In the genomic region with DNA sequence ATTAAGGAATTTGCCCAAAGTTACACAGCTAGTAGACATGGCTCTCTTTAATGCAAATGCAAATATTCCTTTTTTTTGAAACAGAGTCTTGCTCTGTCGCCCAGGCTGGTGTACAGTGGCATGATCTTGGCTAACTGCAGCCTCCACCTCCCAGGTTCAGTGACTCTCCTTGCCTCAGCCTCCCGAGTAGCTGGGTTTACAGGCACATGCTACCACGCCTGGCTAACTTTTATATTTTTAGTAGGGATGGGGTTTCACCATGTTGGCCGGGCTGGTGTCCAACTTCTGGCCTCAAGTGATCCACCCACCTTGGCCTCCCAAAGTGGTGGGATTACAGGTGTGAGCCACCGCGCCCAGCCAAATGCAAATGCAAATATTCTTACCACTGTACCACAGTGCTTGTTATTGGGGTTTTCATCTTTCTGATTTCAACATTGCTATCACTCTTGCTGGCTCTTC, we compare ENCODE assay signal across 10 cellular contexts. TPM values are rescaled to one million over a fixed set of nuclear protein-coding genes. Genes with fewer than 3 reads are reported as not detected.
DNase-seq lines count a peak whose midpoint lies in the region; ATAC-seq and TF ChIP-seq lines count a peak whose summit lies in the region.
"Had no signal": no experiment of that assay in that cellular context is flagged by ENCODE, and none has a peak within 500 bp of the region (broad histone marks: within the 10 kb centered on the region; RNA-seq: fewer than 3 reads in every experiment).

No MANE protein-coding gene starts in this region.

- no peaks in the 10 kb centered on the region for H3K27me3 ChIP-seq in right cardiac atrium (ENCODE audit: control insufficient read depth, insufficient read depth)
- no peaks in the 10 kb centered on the region for H3K27me3 ChIP-seq in esophagus (ENCODE audit: control insufficient read depth in 1 of 2, insufficient read depth in 2 of 2, low read length in 2 of 2)
- no peaks in the 10 kb centered on the region for H3K27me3 ChIP-seq in osteoblast (ENCODE audit: insufficient read depth, low read length)

- no peak overlapping the region for H3K27ac ChIP-seq in right cardiac atrium (ENCODE audit: low read length)
- no peak overlapping the region for H3K27ac ChIP-seq in esophagus (ENCODE audit: low read depth in 2 of 2, low read length in 1 of 2)
- H3K27ac ChIP-seq in osteoblast (ENCODE audit: low read depth, low read length), result no peak overlapping the region

- H3K36me3 ChIP-seq in esophagus (ENCODE audit: control insufficient read depth in 2 of 2, insufficient read depth in 2 of 2, low read length in 1 of 2), result peaks cover 3 to 4% of the 10 kb centered on the region in 2 donors
- H3K36me3 ChIP-seq in osteoblast (ENCODE audit: insufficient read depth, low read length), result no peaks in the 10 kb centered on the region

- H3K9me3 ChIP-seq in right cardiac atrium (ENCODE audit: control insufficient read depth, low read length), result no peaks in the 10 kb centered on the region
- no peaks in the 10 kb centered on the region for H3K9me3 ChIP-seq in esophagus (ENCODE audit: control insufficient read depth in 2 of 2, insufficient read depth in 1 of 2, low read depth in 1 of 2, low read length in 1 of 2)
- H3K9me3 ChIP-seq in osteoblast (ENCODE audit: low read depth, low read length), result no peaks in the 10 kb centered on the region

- DNase-seq in right cardiac atrium (no peak), Right ventricle myocardium superior (no peak), osteoblast (ENCODE audit: insufficient read length, low spot score, missing footprints) (no peak), GDM1 (lab: John Stamatoyannopoulos, UW) (no peak), LoVo (ENCODE audit: low spot score) (no peak), NCI-H2029 (lab: John Stamatoyannopoulos, UW) (no peak), NCI-H1694 (lab: John Stamatoyannopoulos, UW) (no peak)
- DNase-seq: HFFc6, NCI-H82 had no signal

- no peaks in the 10 kb centered on the region for H4K20me1 ChIP-seq in osteoblast (ENCODE audit: insufficient read depth, low read length)

- intact Hi-C loops in right cardiac atrium (cut with DNase I), result loop anchor here in 1 of 4 donors (10.0 kb wide), 1 partner anchor 57 kb away; no protein-coding TSS in a partner anchor
- intact Hi-C loops in Right ventricle myocardium superior (cut with DNase I), result loop anchor here (5.0 kb wide), 1 partner anchor 95 kb away; no protein-coding TSS in a partner anchor

- 74% methylated on average over 6 of the region's 6 CpGs for whole genome bisulfite sequencing in right cardiac atrium
- WGBS in esophagus, 2 donors, result 63 to 67% methylated on average over 6 of the region's 6 CpGs

- no peak for TF ChIP-seq CTCF in osteoblast (IDR thresholded peaks at IDR 0.05; ENCODE audit: extremely low read depth, low read depth, low read length)

- H3K4me1 ChIP-seq in right cardiac atrium (ENCODE audit: control insufficient read depth, insufficient read depth, low read length), result peaks cover 7% of the 10 kb centered on the region
- H3K4me1 ChIP-seq in esophagus (ENCODE audit: control insufficient read depth in 2 of 2, insufficient read depth in 2 of 2, low read length in 1 of 2), result peaks cover 2 to 3% of the 10 kb centered on the region in 2 donors
- H3K4me1 ChIP-seq in osteoblast (ENCODE audit: insufficient read depth, low read length), result peaks cover 38% of the 10 kb centered on the region

- no peak overlapping the region for H2AFZ ChIP-seq in osteoblast (ENCODE audit: low read length)

- peak overlapping the region; percentile 99 for H3K4me3 ChIP-seq in right cardiac atrium (ENCODE audit: low read length)
- peak overlapping the region; percentile 28 to 65 for H3K4me3 ChIP-seq in esophagus (ENCODE audit: low read depth in 1 of 2, low read length in 2 of 2)
- peak overlapping the region; percentile 25 for H3K4me3 ChIP-seq in osteoblast (ENCODE audit: insufficient read depth, low read length)

- peak overlapping the region; percentile 2 for H3K4me2 ChIP-seq in osteoblast (ENCODE audit: insufficient read depth, low read length)

- ATAC-seq in right cardiac atrium (no peak), Right ventricle myocardium superior (ENCODE audit: poor library complexity) (no peak)

- peaks cover 7% of the 10 kb centered on the region for H3K79me2 ChIP-seq in osteoblast (ENCODE audit: insufficient read depth, low read length)

RNA-seq across cellular contexts. Expression of gene HIGD1C, which starts 24.5 kb away (rescaled TPM):
- total RNA-seq in right cardiac atrium (not detected), Right ventricle myocardium superior (not detected), osteoblast (not detected in 2 replicates)
- polyA plus RNA-seq in right cardiac atrium (not detected), esophagus (not detected)
- total RNA-seq: HFFc6 had no signal

Comparison
In these comparisons a context has a peak if more than half of its experiments do, and no peak if none do; other contexts are left out.
1. H3K4me3 ChIP-seq: peak in every context shown above with its lines; median percentile 99 in right cardiac atrium; 46 in esophagus; 25 in osteoblast.